In genomic region chr2:205563646-205564045, GRCh38 we compare ENCODE assay signal across 8 cellular contexts.
DNase-seq lines count a peak whose midpoint lies in the region; ATAC-seq, FAIRE-seq and TF ChIP-seq lines count a peak whose summit lies in the region.
"Had no signal": no experiment of that assay in that cellular context is flagged by ENCODE, and none has a peak within 500 bp of the region (broad histone marks: within the 10 kb centered on the region; RNA-seq: fewer than 3 reads in every experiment).

No MANE protein-coding gene starts in this region.

- no peak overlapping the region for H3K27ac Mint-ChIP-seq in osteocyte (ENCODE audit: unreplicated experiment)

- no peak overlapping the region for H3K4me2 ChIP-seq in H1 (ENCODE audit: insufficient read depth in 1 of 2, low read depth in 2 of 2, low read length in 2 of 2)

- no peaks in the 10 kb centered on the region for H3K27me3 ChIP-seq in H1 (replicated peaks in 1 of 4; ENCODE audit: control insufficient read depth in 3 of 4, extremely low read depth in 1 of 4, insufficient read depth in 3 of 4, low read length in 3 of 4)

- H4K8ac ChIP-seq in H1 (ENCODE audit: extremely low read depth, insufficient read depth, low read length): no peak overlapping the region

- H3K36me3 ChIP-seq in H1 (ENCODE audit: control insufficient read depth in 2 of 4, insufficient read depth in 4 of 4, low read length in 3 of 4): no peaks in the 10 kb centered on the region

- no peak for TF ChIP-seq POLR2A in H1 (IDR thresholded peaks at IDR 0.05; ENCODE audit: control extremely low read depth in 1 of 2, low read depth in 2 of 2, low read length in 2 of 2)

- 40% methylated on average over 2 of the region's 2 CpGs; no CpG with 5 or more reads in 1 of the 2 experiments for WGBS in H1 (ENCODE audit: extremely low coverage in 1 of 2, insufficient coverage in 1 of 2, insufficient read length in 1 of 2, insufficient replicate concordance in 2 of 2, low coverage in 1 of 2, low lambda C conversion rate in 2 of 2, missing lambda C conversion rate in 1 of 2), 2 experiments

- no peaks in the 10 kb centered on the region for H3K9me3 Mint-ChIP-seq in osteocyte (ENCODE audit: unreplicated experiment)

- TF ChIP-seq CTCF in GM12873 (IDR thresholded peaks at IDR 0.05; ENCODE audit: insufficient read depth, low read depth, low read length, missing control alignments) (peak; percentile 65), H1 (IDR thresholded peaks at IDR 0.05; ENCODE audit: control extremely low read depth in 1 of 3, insufficient read depth in 1 of 3, low read depth in 1 of 3, low read length in 3 of 3) (peak; percentile 77 to 88 (median 85)), osteocyte (IDR thresholded peaks at IDR 0.05) (peak; percentile 42)

- no peak overlapping the region for H2BK15ac ChIP-seq in H1 (ENCODE audit: low read length)

- TF ChIP-seq EP300 in H1 (IDR thresholded peaks at IDR 0.05; ENCODE audit: borderline replicate concordance in 1 of 2, low read depth in 2 of 2, low read length in 2 of 2): no peak

- H4K91ac ChIP-seq in H1 (replicated peaks; ENCODE audit: insufficient read length, low read length): no peak overlapping the region

- no peak overlapping the region for H3K23ac ChIP-seq in H1 (ENCODE audit: insufficient read length)

- no peak overlapping the region for H2AFZ ChIP-seq in H1 (ENCODE audit: low read length)

- no peak overlapping the region for H3K4ac ChIP-seq in H1 (replicated peaks; ENCODE audit: insufficient read length, low read depth, low read length)

- no peak overlapping the region for H3K9ac ChIP-seq in H1 (replicated peaks in 1 of 4; ENCODE audit: extremely low read depth in 1 of 4, low read depth in 3 of 4, low read length in 3 of 4)

- CTCF ChIA-PET in H1 (lab: Charles Lee; ENCODE audit: partially characterized antibody): interaction anchor here (0.9 kb wide), 1 partner anchor 36 kb away, joined by 3 read pairs; no protein-coding TSS in a partner anchor

- H3K4me3 Mint-ChIP-seq in osteocyte (ENCODE audit: unreplicated experiment): no peak overlapping the region

- no peak overlapping the region for H4K5ac ChIP-seq in H1 (ENCODE audit: insufficient read length, low read depth, low read length)

- H3K56ac ChIP-seq in H1 (replicated peaks; ENCODE audit: insufficient read length, low read depth, low read length): no peak overlapping the region

- H2BK5ac ChIP-seq in H1 (ENCODE audit: low read depth, low read length): no peak overlapping the region

- H2BK20ac ChIP-seq in H1 (ENCODE audit: low read length): no peak overlapping the region

- no peaks in the 10 kb centered on the region for H4K20me1 ChIP-seq in H1 (replicated peaks in 1 of 2; ENCODE audit: control insufficient read depth in 1 of 2, insufficient read depth in 2 of 2, low read length in 2 of 2)

- no peak overlapping the region for H2BK12ac ChIP-seq in H1 (ENCODE audit: low read depth, low read length)

- H3K27me3 Mint-ChIP-seq in osteocyte (ENCODE audit: unreplicated experiment): no peaks in the 10 kb centered on the region

- H3K27ac ChIP-seq in H1 (ENCODE audit: low read depth, low read length): no peak overlapping the region

- no peaks in the 10 kb centered on the region for H3K36me3 Mint-ChIP-seq in osteocyte (ENCODE audit: unreplicated experiment)

- H3K9me3 ChIP-seq in H1 (ENCODE audit: insufficient read depth in 2 of 2, low read depth in 1 of 2, low read length in 1 of 2): no peaks in the 10 kb centered on the region

- H3K23me2 ChIP-seq in H1 (ENCODE audit: low read depth, low read length): no peaks in the 10 kb centered on the region; the same call in 1 of the 2 replicates

- no peak for ATAC-seq in GM21360 (IDR thresholded peaks at IDR 0.05; ENCODE audit: unreplicated experiment)
- ATAC-seq in GM19452 (IDR thresholded peaks at IDR 0.05; ENCODE audit: unreplicated experiment): no peak

- H3K79me2 ChIP-seq in H1 (ENCODE audit: control insufficient read depth in 1 of 2, insufficient read depth in 2 of 2, low read length in 2 of 2): no peaks in the 10 kb centered on the region

- no peak overlapping the region for H2AK5ac ChIP-seq in H1 (ENCODE audit: low read depth, low read length)

- peak; percentile 75 for FAIRE-seq in H1 (lab: Jason Lieb, UNC)

- no peak overlapping the region for H3K18ac ChIP-seq in H1 (ENCODE audit: extremely low read depth, low read length)

- DNase-seq in NAMALWA (ENCODE audit: low spot score): peak; percentile 17
- DNase-seq in H1 (ENCODE audit: low read depth in 1 of 2, low spot score in 2 of 2): peak in 1 of 2 experiments; percentile 82
- DNase-seq in osteocyte (ENCODE audit: extremely low spot score, unreplicated experiment): no peak
- DNase-seq in central memory CD4-positive, alpha-beta T cell: no peak

- H3K4me3 ChIP-seq in H1 (ENCODE audit: extremely low read depth in 1 of 4, insufficient read depth in 2 of 4, low read depth in 3 of 4, low read length in 4 of 4): no peak overlapping the region
- H3K4me3 ChIP-seq: lung had no signal

- H2BK120ac ChIP-seq in H1 (replicated peaks; ENCODE audit: low read depth, low read length): no peak overlapping the region

- H3K79me1 ChIP-seq in H1 (ENCODE audit: low read depth, low read length): no peaks in the 10 kb centered on the region

- POLR2A ChIA-PET in H1 (lab: Charles Lee; ENCODE audit: partially characterized antibody): no interaction called here

- peak; percentile 72 to 83 for TF ChIP-seq RAD21 in H1 (IDR thresholded peaks at IDR 0.05 in 1 of 2, conservative IDR thresholded peaks at IDR 0.05 in 1 of 2; ENCODE audit: low read depth in 2 of 2, low read length in 2 of 2)

- H3K4me1 ChIP-seq in H1 (replicated peaks in 1 of 4; ENCODE audit: control insufficient read depth in 3 of 4, insufficient read depth in 4 of 4, low read length in 3 of 4): no peaks in the 10 kb centered on the region

- H3K4me1 Mint-ChIP-seq in osteocyte (ENCODE audit: unreplicated experiment): peaks cover 24% of the 10 kb centered on the region

- H3K14ac ChIP-seq in H1 (ENCODE audit: insufficient read length): no peak overlapping the region

TF ChIP-seq in H1, 55 proteins besides CTCF, POLR2A, EP300 and RAD21:
- TF ChIP-seq MAX (IDR thresholded peaks at IDR 0.05): peak; percentile 53
- TF ChIP-seq CTBP2 (IDR thresholded peaks at IDR 0.05; ENCODE audit: borderline replicate concordance, insufficient read depth, insufficient read length, low read length): no peak
